Comparison of ENCODE assay signal across 11 cellular contexts in genomic region chr19:408441-409005, GRCh38. TPM values are rescaled to one million over a fixed set of nuclear protein-coding genes. Genes with fewer than 3 reads are reported as not detected.
DNase-seq lines count a peak whose midpoint lies in the region; ATAC-seq and TF ChIP-seq lines count a peak whose summit lies in the region.
"Had no signal": no experiment of that assay in that cellular context is flagged by ENCODE, and none has a peak within 500 bp of the region (broad histone marks: within the 10 kb centered on the region; RNA-seq: fewer than 3 reads in every experiment).

No MANE protein-coding gene starts in this region.

- TF ChIP-seq CTCF in glutamatergic neuron (IDR thresholded peaks at IDR 0.05; ENCODE audit: partially characterized antibody, unreplicated experiment) = no peak
- TF ChIP-seq CTCF in progenitor cell of endocrine pancreas (IDR thresholded peaks at IDR 0.05; ENCODE audit: unreplicated experiment) = no peak

- H3K9me3 Mint-ChIP-seq in glutamatergic neuron (ENCODE audit: unreplicated experiment) (peaks cover 13% of the 10 kb centered on the region), progenitor cell of endocrine pancreas (ENCODE audit: low read depth) (no peaks in the 10 kb centered on the region)
- H3K9me3 Mint-ChIP-seq: dendritic cell treated with granulocyte-macrophage colony-stimulating factor and Interleukin-4, amounts not matched to agents 40 ng/mL and 50 ng/mL, for 4 days had no signal

- H3K4me3 Mint-ChIP-seq in glutamatergic neuron (ENCODE audit: unreplicated experiment) (no peak overlapping the region), progenitor cell of endocrine pancreas (ENCODE audit: low read depth) (peak overlapping the region; percentile 65)

- H3K27me3 Mint-ChIP-seq in glutamatergic neuron (ENCODE audit: unreplicated experiment) (peaks cover 13% of the 10 kb centered on the region), progenitor cell of endocrine pancreas (no peaks in the 10 kb centered on the region)

- H3K36me3 Mint-ChIP-seq in glutamatergic neuron (ENCODE audit: unreplicated experiment) = no peaks in the 10 kb centered on the region
- no peaks in the 10 kb centered on the region for H3K36me3 Mint-ChIP-seq in progenitor cell of endocrine pancreas (ENCODE audit: insufficient read depth)

- DNase-seq in D341Med (ENCODE audit: low spot score) (peak; percentile 48), NCI-H1105 treated with DMSO at 0.1 percent for 48 hours (lab: John Stamatoyannopoulos, UW) (peak; percentile 29), glutamatergic neuron (peak; percentile 41), progenitor cell of endocrine pancreas (ENCODE audit: low spot score, unreplicated experiment) (no peak), SW 1271 (lab: John Stamatoyannopoulos, UW) (no peak), NCI-H2081 treated with DMSO at 0.1 percent for 48 hours (lab: John Stamatoyannopoulos, UW) (no peak)
- DNase-seq in stimulated activated CD8-positive, alpha-beta memory T cell treated with anti-CD3 and anti-CD28 coated beads, Interleukin-4, amount 100 ng/mL, for 48 hours = no peak
- DNase-seq: NCI-H446 had no signal

- H3K27ac Mint-ChIP-seq in glutamatergic neuron (ENCODE audit: unreplicated experiment) (no peak overlapping the region), progenitor cell of endocrine pancreas (no peak overlapping the region)
- H3K27ac Mint-ChIP-seq: dendritic cell treated with granulocyte-macrophage colony-stimulating factor and Interleukin-4, amounts not matched to agents 40 ng/mL and 50 ng/mL, for 4 days had no signal

- H3K4me1 Mint-ChIP-seq in glutamatergic neuron (ENCODE audit: low read depth, unreplicated experiment) (peaks cover 5% of the 10 kb centered on the region), progenitor cell of endocrine pancreas (ENCODE audit: low read depth) (peaks cover 18% of the 10 kb centered on the region)

- no peak for ATAC-seq in HG03439 (IDR thresholded peaks at IDR 0.05; ENCODE audit: unreplicated experiment)

RNA-seq across cellular contexts. Expression of gene C2CD4C, which starts 0.4 kb away (rescaled TPM):
- 9.6 TPM for total RNA-seq in glutamatergic neuron (ENCODE audit: unreplicated experiment)
- total RNA-seq in progenitor cell of endocrine pancreas = 13.2 and 13.8 TPM in 2 replicates
- total RNA-seq: activated CD8-positive, alpha-beta memory T cell treated with anti-CD3 and anti-CD28 coated beads for 36 hours had no signal

RNA-seq across cellular contexts. Expression of gene SHC2, which starts 52.3 kb away (rescaled TPM):
- total RNA-seq in glutamatergic neuron (ENCODE audit: unreplicated experiment) (343 TPM), progenitor cell of endocrine pancreas (159 TPM in 2 replicates)
- total RNA-seq: activated CD8-positive, alpha-beta memory T cell treated with anti-CD3 and anti-CD28 coated beads for 36 hours had no signal

Comparison
In these comparisons a context has a peak if more than half of its experiments do, and no peak if none do; other contexts are left out.
1. DNase-seq: peak in D341Med (single experiment), NCI-H1105 treated with DMSO at 0.1 percent for 48 hours (single experiment) and glutamatergic neuron (single experiment); none in progenitor cell of endocrine pancreas (single experiment), SW 1271 (0 of 2), stimulated activated CD8-positive, alpha-beta memory T cell treated with anti-CD3 and anti-CD28 coated beads, Interleukin-4, amount 100 ng/mL, for 48 hours (single experiment) and NCI-H2081 treated with DMSO at 0.1 percent for 48 hours (single experiment).